In the genomic region with DNA sequence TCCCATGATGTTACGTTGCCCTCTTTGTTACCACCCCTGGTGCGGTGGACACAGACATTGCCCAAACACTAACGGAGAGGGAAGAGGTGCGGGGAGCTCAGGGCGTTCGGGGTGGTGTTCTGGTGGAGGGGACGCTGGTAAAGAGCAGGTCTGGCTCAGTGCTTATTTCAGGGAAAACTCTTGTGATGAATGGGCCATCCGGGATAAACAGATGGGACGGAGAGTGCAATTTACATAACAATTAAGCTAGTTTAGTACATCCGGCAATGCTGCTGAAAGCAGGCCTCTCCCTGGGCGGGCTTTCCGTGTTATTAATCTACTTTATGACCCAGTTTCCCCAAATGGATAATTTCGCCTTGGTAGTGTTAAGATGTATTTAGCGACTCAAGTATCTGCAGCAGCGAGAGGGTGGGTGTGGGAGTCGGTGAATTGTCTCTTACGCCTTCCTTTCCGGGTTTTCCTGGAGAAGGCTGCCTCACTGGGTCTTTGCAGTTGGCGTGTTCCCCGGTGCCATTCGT, we compare ENCODE assay signal across 12 cellular contexts. TPM values are rescaled to one million over a fixed set of nuclear protein-coding genes. Genes with fewer than 3 reads are reported as not detected.
DNase-seq lines count a peak whose midpoint lies in the region; ATAC-seq and TF ChIP-seq lines count a peak whose summit lies in the region.
"Had no signal": no experiment of that assay in that cellular context is flagged by ENCODE, and none has a peak within 500 bp of the region (broad histone marks: within the 10 kb centered on the region; RNA-seq: fewer than 3 reads in every experiment).

No MANE protein-coding gene starts in this region.

- peaks cover 0 to 6% of the 10 kb centered on the region in 2 donors for H3K36me3 ChIP-seq in gastroesophageal sphincter

- TF ChIP-seq EP300 in gastroesophageal sphincter (IDR thresholded peaks at IDR 0.05), result no peak

- peaks cover 0 to 2% (median 0%) of the 10 kb centered on the region in 7 donors for H3K9me3 Mint-ChIP-seq in CD14-positive monocyte
- no peaks in the 10 kb centered on the region for H3K9me3 Mint-ChIP-seq in osteocyte (ENCODE audit: unreplicated experiment)
- H3K9me3 Mint-ChIP-seq in activated CD4-positive, alpha-beta memory T cell treated with anti-CD3 and anti-CD28 coated beads for 36 hours, result no peaks in the 10 kb centered on the region
- H3K9me3 Mint-ChIP-seq: activated T-helper 17 cell treated with anti-CD3 and anti-CD28 coated beads, Interleukin-2, amount 50 U/mL, for 72 hours; central memory CD8-positive, alpha-beta T cell had no signal

- H3K4me1 Mint-ChIP-seq in CD14-positive monocyte (peaks cover 68% of the 10 kb centered on the region), osteocyte (ENCODE audit: unreplicated experiment) (peaks cover 71% of the 10 kb centered on the region)
- peaks cover 32% of the 10 kb centered on the region for H3K4me1 Mint-ChIP-seq in activated CD4-positive, alpha-beta memory T cell treated with anti-CD3 and anti-CD28 coated beads for 36 hours (ENCODE audit: low read depth)

- DNase-seq in CD14-positive monocyte (ENCODE audit: low spot score), result no peak
- DNase-seq in NCI-H526 treated with DMSO at 0.1 percent for 48 hours (lab: John Stamatoyannopoulos, UW), result peak; percentile 23
- no peak for DNase-seq in osteocyte (ENCODE audit: extremely low spot score, unreplicated experiment)
- no peak for DNase-seq in activated CD4-positive, alpha-beta memory T cell treated with anti-CD3 and anti-CD28 coated beads for 36 hours
- no peak for DNase-seq in NCI-H1930 (lab: John Stamatoyannopoulos, UW)
- DNase-seq: NCI-H2107 had no signal

- no peak for ATAC-seq in gastroesophageal sphincter
- no peak for ATAC-seq in GM21528 (IDR thresholded peaks at IDR 0.05; ENCODE audit: low FRiP score, unreplicated experiment)
- no peak for ATAC-seq in HG03442 (IDR thresholded peaks at IDR 0.05; ENCODE audit: unreplicated experiment)
- ATAC-seq: activated T-helper 17 cell treated with anti-CD3 and anti-CD28 coated beads, Interleukin-2, amount 50 U/mL, for 72 hours had no signal

- H3K27me3 Mint-ChIP-seq in CD14-positive monocyte (ENCODE audit: low read depth in 3 of 3) (peaks cover 0 to 7% (median 3%) of the 10 kb centered on the region in 3 donors), osteocyte (ENCODE audit: unreplicated experiment) (no peaks in the 10 kb centered on the region)
- no peaks in the 10 kb centered on the region for H3K27me3 Mint-ChIP-seq in activated CD4-positive, alpha-beta memory T cell treated with anti-CD3 and anti-CD28 coated beads for 36 hours
- H3K27me3 Mint-ChIP-seq: activated T-helper 17 cell treated with anti-CD3 and anti-CD28 coated beads, Interleukin-2, amount 50 U/mL, for 72 hours; central memory CD8-positive, alpha-beta T cell had no signal

- peak overlapping the region in 3 of 4 donors; percentile 57 to 63 (median 58) for H3K27ac ChIP-seq in gastroesophageal sphincter
- H3K27ac ChIP-seq: SJSA1 had no signal

- H3K4me1 ChIP-seq in gastroesophageal sphincter, result peaks cover 0 to 63% (median 31%) of the 10 kb centered on the region in 3 donors

- POLR2A ChIA-PET in activated CD4-positive, alpha-beta memory T cell treated with anti-CD3 and anti-CD28 coated beads for 36 hours (lab: Charles Lee), result no interaction called here

- TF ChIP-seq CTCF in CD14-positive monocyte (IDR thresholded peaks at IDR 0.05) (no peak), gastroesophageal sphincter (IDR thresholded peaks at IDR 0.05) (no peak), osteocyte (IDR thresholded peaks at IDR 0.05) (no peak)

- peaks cover 12 to 17% of the 10 kb centered on the region in 2 donors for H3K36me3 Mint-ChIP-seq in CD14-positive monocyte
- peaks cover 12% of the 10 kb centered on the region for H3K36me3 Mint-ChIP-seq in osteocyte (ENCODE audit: unreplicated experiment)
- peaks cover 3% of the 10 kb centered on the region for H3K36me3 Mint-ChIP-seq in activated CD4-positive, alpha-beta memory T cell treated with anti-CD3 and anti-CD28 coated beads for 36 hours

- CTCF ChIA-PET in activated CD4-positive, alpha-beta memory T cell treated with anti-CD3 and anti-CD28 coated beads for 36 hours (lab: Charles Lee), result no interaction called here

- TF ChIP-seq POLR2A in gastroesophageal sphincter (IDR thresholded peaks at IDR 0.05), result no peak

- H3K27ac Mint-ChIP-seq in CD14-positive monocyte (peak overlapping the region in 6 of 7 donors; percentile 36 to 86 (median 72)), osteocyte (ENCODE audit: unreplicated experiment) (peak overlapping the region; percentile 82)
- no peak overlapping the region for H3K27ac Mint-ChIP-seq in activated CD4-positive, alpha-beta memory T cell treated with anti-CD3 and anti-CD28 coated beads for 36 hours
- H3K27ac Mint-ChIP-seq: activated T-helper 17 cell treated with anti-CD3 and anti-CD28 coated beads, Interleukin-2, amount 50 U/mL, for 72 hours had no signal

- H3K4me3 ChIP-seq in gastroesophageal sphincter, result no peak overlapping the region
- H3K4me3 ChIP-seq: SJSA1 had no signal

- H3K9me3 ChIP-seq in gastroesophageal sphincter, result no peaks in the 10 kb centered on the region
- H3K9me3 ChIP-seq: SJSA1 had no signal

- WGBS in gastroesophageal sphincter (ENCODE audit: low coverage in 1 of 2), 2 donors, result 69 to 74% methylated on average over 6 to 15 of the region's 21 CpGs

- intact Hi-C loops in CD14-positive monocyte (cut with micrococcal nuclease), result no loop called here
- intact Hi-C loops in activated CD4-positive, alpha-beta memory T cell treated with anti-CD3 and anti-CD28 coated beads for 36 hours (cut with micrococcal nuclease), result no loop called here

- H3K4me3 Mint-ChIP-seq in CD14-positive monocyte, result no peak overlapping the region
- H3K4me3 Mint-ChIP-seq in osteocyte (ENCODE audit: unreplicated experiment), result no peak overlapping the region
- no peak overlapping the region for H3K4me3 Mint-ChIP-seq in activated CD4-positive, alpha-beta memory T cell treated with anti-CD3 and anti-CD28 coated beads for 36 hours
- H3K4me3 Mint-ChIP-seq: activated T-helper 17 cell treated with anti-CD3 and anti-CD28 coated beads, Interleukin-2, amount 50 U/mL, for 72 hours; central memory CD8-positive, alpha-beta T cell had no signal

- H3K27me3 ChIP-seq in gastroesophageal sphincter, result no peaks in the 10 kb centered on the region
- H3K27me3 ChIP-seq: SJSA1 had no signal

RNA-seq across cellular contexts. Expression of gene FOXK1, which starts 25.1 kb away (rescaled TPM):
- under 1 TPM; 0.33 to 0.76 TPM for polyA plus RNA-seq in CD14-positive monocyte
- total RNA-seq in gastroesophageal sphincter (10 to 100 TPM; 28.5 to 45.2 (median 30.0) TPM), osteocyte (56.2 and 63.1 TPM in 2 replicates)
- total RNA-seq in activated CD4-positive, alpha-beta memory T cell treated with anti-CD3 and anti-CD28 coated beads for 36 hours, result 10 to 100 TPM; 25.9 to 26.6 TPM
